Comparison of ENCODE assay signal across 11 cellular contexts in genomic region chr15:40696228-40696627, GRCh38. TPM values are rescaled to one million over a fixed set of nuclear protein-coding genes. Genes with fewer than 3 reads are reported as not detected.
DNase-seq lines count a peak whose midpoint lies in the region; ATAC-seq, FAIRE-seq and TF ChIP-seq lines count a peak whose summit lies in the region.
"Had no signal": no experiment of that assay in that cellular context is flagged by ENCODE, and none has a peak within 500 bp of the region (broad histone marks: within the 10 kb centered on the region; RNA-seq: fewer than 3 reads in every experiment).

No MANE protein-coding gene starts in this region.

- H3K4me1 Mint-ChIP-seq in CD8-positive, alpha-beta T cell (ENCODE audit: low read depth), result peaks cover 27% of the 10 kb centered on the region
- peaks cover 14 to 52% (median 22%) of the 10 kb centered on the region in 7 donors for H3K4me1 Mint-ChIP-seq in naive thymus-derived CD4-positive, alpha-beta T cell

- POLR2A ChIA-PET in CD8-positive, alpha-beta T cell (lab: Charles Lee), result no interaction called here
- POLR2A ChIA-PET in GM12878 (lab: Charles Lee), result interaction anchor here (1.0 kb wide), 1 partner anchor 13 kb away, joined by 3 read pairs; no protein-coding TSS in a partner anchor
- POLR2A ChIA-PET in naive thymus-derived CD4-positive, alpha-beta T cell (lab: Charles Lee), result interaction anchor here (1.1 kb wide), 1 partner anchor 40 kb away, joined by 3 read pairs; no protein-coding TSS in a partner anchor

- no peak for FAIRE-seq in GM12878 (lab: Jason Lieb, UNC)

- intact Hi-C loops in CD8-positive, alpha-beta T cell (cut with DNase I, micrococcal nuclease), result loop anchor here (5.0 to 10.0 kb wide), 2 partner anchors 129 to 1579 kb away; partner anchors contain the start of genes CCDC32 (in 1 of the 2), GANC (in 1 of the 2), RPUSD2 (in 1 of the 2) and TMEM87A (in 1 of the 2)
- intact Hi-C loops in GM12878 (cut with micrococcal nuclease; ENCODE audit: unreplicated experiment), result loop anchor here (5.0 kb wide), 1 partner anchor 196 kb away; the partner anchor contains the start of gene VPS18
- intact Hi-C loops in naive thymus-derived CD4-positive, alpha-beta T cell (cut with micrococcal nuclease), result loop anchor here in 1 of 2 donors (5.0 to 10.0 kb wide), 2 partner anchors 46 to 539 kb away; partner anchors contain the start of genes CHP1 and EXD1

- ATAC-seq in CD8-positive, alpha-beta T cell, result no peak
- ATAC-seq in GM12878 (no peak), HG03571 (IDR thresholded peaks at IDR 0.05; ENCODE audit: unreplicated experiment) (no peak)
- ATAC-seq in naive thymus-derived CD4-positive, alpha-beta T cell, result no peak

- peaks cover 12% of the 10 kb centered on the region for H3K4me1 ChIP-seq in CD8-positive, alpha-beta T cell (ENCODE audit: insufficient read depth, low read length)
- peaks cover 18% of the 10 kb centered on the region for H3K4me1 ChIP-seq in Karpas-422 (ENCODE audit: low read length)
- H3K4me1 ChIP-seq in GM12878 (ENCODE audit: control insufficient read depth, insufficient read depth, low read length), result peaks cover 2% of the 10 kb centered on the region
- peaks cover 10% of the 10 kb centered on the region in 2 donors for H3K4me1 ChIP-seq in naive thymus-derived CD4-positive, alpha-beta T cell (ENCODE audit: control insufficient read depth in 2 of 2, insufficient read depth in 2 of 2, low read length in 2 of 2)

- H3K9me3 ChIP-seq in CD8-positive, alpha-beta T cell (ENCODE audit: low read length), result no peaks in the 10 kb centered on the region
- H3K9me3 ChIP-seq in Karpas-422 (ENCODE audit: low read length), result no peaks in the 10 kb centered on the region
- no peaks in the 10 kb centered on the region for H3K9me3 ChIP-seq in GM12878 (replicated peaks; ENCODE audit: control insufficient read depth, insufficient read depth, low read length)
- H3K9me3 ChIP-seq in naive thymus-derived CD4-positive, alpha-beta T cell (ENCODE audit: control insufficient read depth in 2 of 3, low read length in 3 of 3), result no peaks in the 10 kb centered on the region
- H3K9me3 ChIP-seq: left lung had no signal

- H3K9ac ChIP-seq in Karpas-422 (ENCODE audit: low read length) (peak overlapping the region; percentile 92), GM12878 (ENCODE audit: control insufficient read depth, insufficient read depth, low read length) (peak overlapping the region; percentile 85)

- peaks cover 3% of the 10 kb centered on the region for H3K36me3 ChIP-seq in CD8-positive, alpha-beta T cell (ENCODE audit: insufficient read depth, low read length)
- H3K36me3 ChIP-seq in Karpas-422 (ENCODE audit: insufficient read depth, low read length) (peaks cover 21% of the 10 kb centered on the region; the same call in 1 of the 2 replicates), GM12878 (ENCODE audit: control insufficient read depth in 2 of 2, insufficient read depth in 2 of 2, low read length in 1 of 2) (peaks cover 0 to 11% of the 10 kb centered on the region in 2 experiments; a peak in 3 of 4 replicates)
- peaks cover 0 to 11% (median 0%) of the 10 kb centered on the region in 3 experiments for H3K36me3 ChIP-seq in naive thymus-derived CD4-positive, alpha-beta T cell (ENCODE audit: control insufficient read depth in 2 of 3, insufficient read depth in 3 of 3, low read length in 3 of 3)

- no peak for TF ChIP-seq POLR2A in GM12878 (IDR thresholded peaks at IDR 0.05; ENCODE audit: low read depth, low read length)

- peak overlapping the region; percentile 99 for H3K4me3 Mint-ChIP-seq in CD8-positive, alpha-beta T cell
- peak overlapping the region in 9 of 10 donors; percentile 36 to 100 (median 95) for H3K4me3 Mint-ChIP-seq in naive thymus-derived CD4-positive, alpha-beta T cell

- H3K4me2 ChIP-seq in Karpas-422 (ENCODE audit: low read depth, low read length, poor library complexity, severe bottlenecking) (peak overlapping the region; percentile 95), GM12878 (ENCODE audit: control insufficient read depth, insufficient read depth) (peak overlapping the region; percentile 64)

- CTCF ChIA-PET in CD8-positive, alpha-beta T cell (lab: Charles Lee), result interaction anchor here (3.6 kb wide), 1 partner anchor 86 kb away, joined by 12 read pairs; no protein-coding TSS in a partner anchor
- CTCF ChIA-PET in GM12878 (lab: Yijun Ruan, JAX), result interaction anchor here (0.7 to 1.1 kb wide), 3 partner anchors 16 to 86 kb away, joined by 3 to 4 read pairs (median 3); no protein-coding TSS in a partner anchor
- CTCF ChIA-PET in naive thymus-derived CD4-positive, alpha-beta T cell (lab: Charles Lee), result no interaction called here

- WGBS in GM12878 (ENCODE audit: insufficient coverage, insufficient replicate concordance, low lambda C conversion rate, missing lambda C conversion rate), result 65% methylated on average over 11 of the region's 11 CpGs

- H3K27me3 Mint-ChIP-seq in CD8-positive, alpha-beta T cell (ENCODE audit: low read depth), result no peaks in the 10 kb centered on the region
- no peaks in the 10 kb centered on the region for H3K27me3 Mint-ChIP-seq in naive thymus-derived CD4-positive, alpha-beta T cell

- TF ChIP-seq EP300 in GM12878 (IDR thresholded peaks at IDR 0.05; ENCODE audit: borderline replicate concordance in 1 of 2, control insufficient read depth in 1 of 2, low read depth in 2 of 2, low read length in 2 of 2), result no peak

- no peak overlapping the region for H3K4me3 ChIP-seq in CD8-positive, alpha-beta T cell (ENCODE audit: low read depth, low read length)
- peak overlapping the region; percentile 95 for H3K4me3 ChIP-seq in Karpas-422 (ENCODE audit: low read length)
- peak overlapping the region; percentile 96 for H3K4me3 ChIP-seq in GM12878
- H3K4me3 ChIP-seq in naive thymus-derived CD4-positive, alpha-beta T cell (ENCODE audit: low read length), result no peak overlapping the region

- no peaks in the 10 kb centered on the region for H4K20me1 ChIP-seq in Karpas-422 (ENCODE audit: insufficient read depth, low read depth, low read length)
- no peaks in the 10 kb centered on the region for H4K20me1 ChIP-seq in GM12878 (ENCODE audit: control insufficient read depth, insufficient read depth)

- peaks cover 20% of the 10 kb centered on the region for H3K36me3 Mint-ChIP-seq in CD8-positive, alpha-beta T cell
- peaks cover 0 to 19% (median 3%) of the 10 kb centered on the region in 5 donors for H3K36me3 Mint-ChIP-seq in naive thymus-derived CD4-positive, alpha-beta T cell

- H3K27ac ChIP-seq in CD8-positive, alpha-beta T cell (ENCODE audit: low read depth, low read length), result no peak overlapping the region
- H3K27ac ChIP-seq in Karpas-422 (ENCODE audit: low read length) (no peak overlapping the region; the same call in 1 of the 2 replicates), GM12878 (ENCODE audit: control insufficient read depth, insufficient read depth) (peak overlapping the region; percentile 86)
- no peak overlapping the region for H3K27ac ChIP-seq in naive thymus-derived CD4-positive, alpha-beta T cell (ENCODE audit: low read depth, low read length)
- H3K27ac ChIP-seq: left lung had no signal

- SMC1A ChIA-PET in GM12878 (lab: Charles Lee; ENCODE audit: uncharacterized antibody, unreplicated experiment), result interaction anchor here (1.5 to 2.4 kb wide), 3 partner anchors 16 to 61 kb away, joined by 4 to 8 read pairs (median 6); no protein-coding TSS in a partner anchor

- RAD21 ChIA-PET in GM12878 (lab: Charles Lee; ENCODE audit: unreplicated experiment), result no interaction called here

- no peak overlapping the region for H3K27ac Mint-ChIP-seq in CD8-positive, alpha-beta T cell
- H3K27ac Mint-ChIP-seq in naive thymus-derived CD4-positive, alpha-beta T cell, result peak overlapping the region in 2 of 9 donors; percentile 39 to 100

- H2AFZ ChIP-seq in Karpas-422 (ENCODE audit: low read length) (no peak overlapping the region), GM12878 (ENCODE audit: control insufficient read depth, low read depth, low read length) (no peak overlapping the region)

- H3K9me2 ChIP-seq in Karpas-422 (replicated peaks; ENCODE audit: insufficient read depth, low read length), result no peaks in the 10 kb centered on the region

- H3K27me3 ChIP-seq in CD8-positive, alpha-beta T cell (ENCODE audit: insufficient read depth, low read length), result no peaks in the 10 kb centered on the region
- H3K27me3 ChIP-seq in Karpas-422 (ENCODE audit: low read length) (no peaks in the 10 kb centered on the region), GM12878 (replicated peaks in 1 of 2; ENCODE audit: control insufficient read depth in 2 of 2, insufficient read depth in 2 of 2, low read length in 1 of 2) (no peaks in the 10 kb centered on the region)
- no peaks in the 10 kb centered on the region for H3K27me3 ChIP-seq in naive thymus-derived CD4-positive, alpha-beta T cell (ENCODE audit: control insufficient read depth in 2 of 2, insufficient read depth in 2 of 2, low read length in 2 of 2)
- H3K27me3 ChIP-seq: left lung had no signal

- TF ChIP-seq CTCF in CD8-positive, alpha-beta T cell (IDR thresholded peaks at IDR 0.05), result no peak
- TF ChIP-seq CTCF in GM12878 (IDR thresholded peaks at IDR 0.05 in 2 of 3, conservative IDR thresholded peaks at IDR 0.05 in 1 of 3; ENCODE audit: control insufficient read depth in 2 of 3, extremely low read depth in 1 of 3, insufficient read depth in 1 of 3, low read depth in 3 of 3, low read length in 3 of 3), result no peak

- in situ Hi-C loops in GM12878 (cut with MboI), result loop anchor here (5.0 kb wide), 1 partner anchor 56 kb away; no protein-coding TSS in a partner anchor

- TF ChIP-seq RAD21 in GM12878 (IDR thresholded peaks at IDR 0.05; ENCODE audit: insufficient read depth, low read depth, low read length), result no peak

- H3K9me3 Mint-ChIP-seq in CD8-positive, alpha-beta T cell, result no peaks in the 10 kb centered on the region
- no peaks in the 10 kb centered on the region for H3K9me3 Mint-ChIP-seq in naive thymus-derived CD4-positive, alpha-beta T cell

- BruUV-seq in GM12878 (replicated peaks; lab: Mats Ljungman, UMichigan), result no TSS peak

- DNase-seq in CD8-positive, alpha-beta T cell, result no peak
- DNase-seq in Karpas-422 (no peak), GM12878 (ENCODE audit: low read depth, low spot score) (no peak), NCI-H1105 treated with DMSO at 0.1 percent for 48 hours (lab: John Stamatoyannopoulos, UW) (no peak), UCSD-AML1 (lab: John Stamatoyannopoulos, UW; ENCODE audit: unreplicated experiment) (no peak), NCI-H2196 treated with DMSO at 0.1 percent for 48 hours (lab: John Stamatoyannopoulos, UW; ENCODE audit: unreplicated experiment) (no peak)
- DNase-seq in naive thymus-derived CD4-positive, alpha-beta T cell, result no peak
- DNase-seq: anterior cingulate cortex, GOT3, left lung had no signal

- H3K79me2 ChIP-seq in Karpas-422 (ENCODE audit: low read length) (peaks cover 38% of the 10 kb centered on the region), GM12878 (ENCODE audit: control insufficient read depth, insufficient read depth, low read length) (peaks cover 26% of the 10 kb centered on the region)

RNA-seq across cellular contexts. Expression of gene RAD51, which starts 1.3 kb away (rescaled TPM):
- total RNA-seq in CD8-positive, alpha-beta T cell, result 1 to 10 TPM; 1.3 to 1.5 TPM
- 8.6 and 11.4 TPM in 2 replicates for total RNA-seq in Karpas-422 (2014; rRNA removed; shearing (Covaris generic); ENCODE audit: low replicate concordance)
- total RNA-seq in GM12878 (2013; cell fraction: nucleolus; rRNA removed), result 9.2 and 10.9 TPM in 2 replicates
- total RNA-seq in GM12878 (2014; rRNA removed) (23.7 and 24.2 TPM in 2 replicates), GM12878 (2014; rRNA removed; fragmentation: Illumina TruSeq; extraction: Trizol) (18.7 and 19.2 TPM in 2 replicates), GM12878 (2021) (36.3 and 36.8 TPM in 2 replicates)
- polyA plus RNA-seq in GM12878 (2011; ENCODE audit: low read depth), result 9.8 TPM
- polyA plus RNA-seq in GM12878 (2011; rRNA removed) (27.9 and 29.0 TPM in 2 replicates), GM12878 (2014; fragmentation: Illumina TruSeq; extraction: Trizol) (33.6 and 38.7 TPM in 2 replicates), GM12878 (2014; fragmentation: Nextera tagmentation; extraction: Ambion mirVana) (10 to 100 TPM; 13.1 to 23.6 TPM), GM12878 (2014; rRNA removed) (31.1 and 33.2 TPM in 2 replicates), GM12878 (2016; fragmentation: Nextera tagmentation; extraction: Ambion mirVana) (10 to 100 TPM; 53.9 to 55.0 TPM)
- polyA plus RNA-seq in GM12878 (2011; cell fraction: cytosol; rRNA removed), result 28.7 and 32.6 TPM in 2 replicates
- polyA plus RNA-seq in GM12878 (2011; cell fraction: nucleus; rRNA removed), result 23.6 and 28.1 TPM in 2 replicates
- polyA plus RNA-seq in GM12878 (2012), result 18.0 and 20.4 TPM in 2 replicates
- polyA minus RNA-seq in GM12878 (2011; rRNA and poly(A)+ RNA removed), result 30.1 and 32.3 TPM in 2 replicates
- polyA minus RNA-seq in GM12878 (2011; cell fraction: cytosol; rRNA and poly(A)+ RNA removed), result 8.5 and 8.6 TPM in 2 replicates
- polyA minus RNA-seq in GM12878 (2011; cell fraction: nucleus; rRNA and poly(A)+ RNA removed), result 10.8 and 13.7 TPM in 2 replicates
- total RNA-seq in naive thymus-derived CD4-positive, alpha-beta T cell, result 10 to 100 TPM in 1 of 5 experiments, 1 to 10 TPM in 2, under 1 TPM in 2; 0.51 to 51.5 (median 1.4) TPM
- under 1 TPM; 0.34 to 0.39 TPM for polyA plus RNA-seq in naive thymus-derived CD4-positive, alpha-beta T cell

RNA-seq across cellular contexts. Expression of gene RMDN3, which starts 58.8 kb away (rescaled TPM):
- 10 to 100 TPM; 26.7 to 30.5 TPM for total RNA-seq in CD8-positive, alpha-beta T cell
- 7.8 and 15.8 TPM in 2 replicates for total RNA-seq in Karpas-422 (2014; rRNA removed; shearing (Covaris generic); ENCODE audit: low replicate concordance)
- 27.3 and 27.4 TPM in 2 replicates for total RNA-seq in GM12878 (2013; cell fraction: nucleolus; rRNA removed)
- 15.4 and 20.0 TPM in 2 replicates for total RNA-seq in GM12878 (2014; rRNA removed)
- 16.3 and 16.9 TPM in 2 replicates for total RNA-seq in GM12878 (2014; rRNA removed; fragmentation: Illumina TruSeq; extraction: Trizol)
- total RNA-seq in GM12878 (2021), result 27.6 and 28.3 TPM in 2 replicates
- 10.9 TPM for polyA plus RNA-seq in GM12878 (2011; ENCODE audit: low read depth)
- 19.4 and 19.9 TPM in 2 replicates for polyA plus RNA-seq in GM12878 (2011; rRNA removed)
- polyA plus RNA-seq in GM12878 (2011; cell fraction: cytosol; rRNA removed), result 19.9 and 20.6 TPM in 2 replicates
- polyA plus RNA-seq in GM12878 (2011; cell fraction: nucleus; rRNA removed), result 24.7 and 30.0 TPM in 2 replicates
- 17.3 and 20.8 TPM in 2 replicates for polyA plus RNA-seq in GM12878 (2012)
- 19.3 and 20.5 TPM in 2 replicates for polyA plus RNA-seq in GM12878 (2014; fragmentation: Illumina TruSeq; extraction: Trizol)
- polyA plus RNA-seq in GM12878 (2014; fragmentation: Nextera tagmentation; extraction: Ambion mirVana), result 10 to 100 TPM in 1 of 2 experiments, 1 to 10 TPM in 1; 5.7 to 10.2 TPM
- 21.3 and 23.1 TPM in 2 replicates for polyA plus RNA-seq in GM12878 (2014; rRNA removed)
- 10 to 100 TPM; 38.3 to 44.4 TPM for polyA plus RNA-seq in GM12878 (2016; fragmentation: Nextera tagmentation; extraction: Ambion mirVana)
- polyA minus RNA-seq in GM12878 (2011; rRNA and poly(A)+ RNA removed), result 11.1 and 14.7 TPM in 2 replicates
- 7.4 and 8.2 TPM in 2 replicates for polyA minus RNA-seq in GM12878 (2011; cell fraction: cytosol; rRNA and poly(A)+ RNA removed)
- 7.4 and 11.3 TPM in 2 replicates for polyA minus RNA-seq in GM12878 (2011; cell fraction: nucleus; rRNA and poly(A)+ RNA removed)
- total RNA-seq in naive thymus-derived CD4-positive, alpha-beta T cell, result 10 to 100 TPM; 19.5 to 44.0 (median 31.9) TPM
- 10 to 100 TPM; 15.7 to 20.2 TPM for polyA plus RNA-seq in naive thymus-derived CD4-positive, alpha-beta T cell

Comparison
In these comparisons a context has a peak if more than half of its experiments do, and no peak if none do; other contexts are left out.
1. H3K4me3 ChIP-seq: peak in Karpas-422 (single experiment) and GM12878 (single experiment); none in CD8-positive, alpha-beta T cell (single experiment) and naive thymus-derived CD4-positive, alpha-beta T cell (single experiment).